Comparison of ENCODE assay signal across 8 cellular contexts in genomic region chr2:237128026-237128703, GRCh38. TPM values are rescaled to one million over a fixed set of nuclear protein-coding genes. Genes with fewer than 3 reads are reported as not detected.
DNase-seq lines count a peak whose midpoint lies in the region; ATAC-seq and TF ChIP-seq lines count a peak whose summit lies in the region.

No MANE protein-coding gene starts in this region.

- ATAC-seq in GM19324 (IDR thresholded peaks at IDR 0.05; ENCODE audit: low FRiP score, unreplicated experiment) (no peak), HG03354 (IDR thresholded peaks at IDR 0.05; ENCODE audit: poor library complexity, severe bottlenecking, unreplicated experiment) (no peak)

- H3K4me3 ChIP-seq in Peyer's patch (no peak overlapping the region), stomach smooth muscle (ENCODE audit: low read length in 2 of 2) (peak overlapping the region in 1 of 2 donors; percentile 44)

- H3K9ac ChIP-seq in stomach smooth muscle (ENCODE audit: low read length in 2 of 2) = peak overlapping the region; percentile 51 to 70

- H3K27me3 ChIP-seq in Peyer's patch (no peaks in the 10 kb centered on the region), stomach smooth muscle (ENCODE audit: control insufficient read depth in 1 of 2, insufficient read depth in 2 of 2, low read length in 2 of 2) (no peaks in the 10 kb centered on the region)

- no peak for TF ChIP-seq POLR2A in Peyer's patch (IDR thresholded peaks at IDR 0.05)

- DNase-seq in Daoy (ENCODE audit: low read depth) (peak; percentile 97), Peyer's patch (peak; percentile 43 to 87 (median 68)), dermis blood vessel endothelial cell (peak; percentile 98), midbrain (lab: John Stamatoyannopoulos, UW) (peak; percentile 1), OCI-M2 (lab: John Stamatoyannopoulos, UW; ENCODE audit: unreplicated experiment) (no peak)

- H3K9me3 ChIP-seq in Peyer's patch (no peaks in the 10 kb centered on the region), stomach smooth muscle (ENCODE audit: control insufficient read depth in 2 of 2, low read length in 2 of 2) (no peaks in the 10 kb centered on the region)

- H3K36me3 ChIP-seq in Peyer's patch (no peaks in the 10 kb centered on the region), stomach smooth muscle (ENCODE audit: control insufficient read depth in 2 of 2, insufficient read depth in 2 of 2, low read length in 2 of 2) (no peaks in the 10 kb centered on the region)

- H3K4me1 ChIP-seq in Peyer's patch (peaks cover 0 to 7% (median 3%) of the 10 kb centered on the region in 4 donors), stomach smooth muscle (ENCODE audit: control insufficient read depth, insufficient read depth, low read length) (peaks cover 44% of the 10 kb centered on the region)

- no peak for TF ChIP-seq CTCF in Peyer's patch (IDR thresholded peaks at IDR 0.05)

- H3K27ac ChIP-seq in Peyer's patch (peak overlapping the region in 2 of 4 donors; percentile 55 to 67), stomach smooth muscle (ENCODE audit: low read length) (peak overlapping the region; percentile 90)

RNA-seq across cellular contexts. Expression of gene COPS8, which starts 42.5 kb away (rescaled TPM):
- 160 and 186 TPM in 2 replicates for total RNA-seq in Daoy (2014; rRNA removed; shearing (Covaris generic))
- total RNA-seq in Peyer's patch = 10 to 100 TPM; 29.0 to 55.3 (median 30.1) TPM
- total RNA-seq in dermis blood vessel endothelial cell = 80.2 and 95.4 TPM in 2 replicates
